ENCODE assay signal across 26 cellular contexts in the genomic region with DNA sequence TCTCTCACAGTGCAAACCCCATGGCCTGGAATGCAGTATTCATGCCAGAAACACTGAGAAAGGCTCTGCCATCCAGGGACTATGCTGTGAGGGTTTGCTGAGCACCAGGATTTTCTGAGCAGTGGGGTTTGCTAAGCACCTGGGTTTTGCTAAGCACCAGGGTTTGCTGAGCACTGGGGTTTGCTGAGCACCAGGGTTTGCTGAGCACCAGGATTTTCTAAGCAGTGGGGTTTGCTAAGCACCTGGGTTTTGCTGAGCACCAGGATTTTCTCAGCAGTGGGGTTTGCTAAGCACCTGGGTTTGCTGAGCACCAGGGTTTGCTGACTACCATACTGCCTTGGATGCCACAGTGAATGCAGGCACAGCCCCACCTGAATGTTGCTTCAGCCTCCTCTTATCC. TPM values are rescaled to one million over a fixed set of nuclear protein-coding genes. Genes with fewer than 3 reads are reported as not detected.
"Had no signal": no experiment of that assay in that cellular context is flagged by ENCODE, and none has a peak within 500 bp of the region (broad histone marks: within the 10 kb centered on the region; RNA-seq: fewer than 3 reads in every experiment).

No MANE protein-coding gene starts in this region.

- H3K4me3 ChIP-seq: left ventricle myocardium inferior, lung, neural progenitor cell, right atrium auricular region, right lobe of liver, smooth muscle cell, transverse colon, upper lobe of left lung, vagina had no signal

- DNase-seq: islet precursor cell; left ventricle myocardium inferior; mesendoderm; naive B cell; natural killer cell; nephron progenitor cell; occipital lobe; stimulated activated CD4-positive, alpha-beta T cell treated with anti-CD3 and anti-CD28 coated beads, Interleukin-1b, Interleukin-23, amount 100 ng/mL, for 48 hours; stimulated activated CD4-positive, alpha-beta T cell treated with anti-CD3 and anti-CD28 coated beads, Interleukin-2, amount 100 ng/mL, for 48 hours; stimulated activated CD4-positive, alpha-beta T cell treated with anti-CD3 and anti-CD28 coated beads, Interleukin-4, amount 100 ng/mL, for 4 hours; stimulated activated CD8-positive, alpha-beta memory T cell treated with anti-CD3 and anti-CD28 coated beads, Interleukin-4, amount 100 ng/mL, for 48 hours; stimulated activated naive CD4-positive, alpha-beta T cell treated with Interleukin-2 at 50 U/mL for 16 hours; stimulated activated naive CD8-positive, alpha-beta T cell treated with anti-CD3 and anti-CD28 coated beads, Interleukin-15, amount 100 ng/mL, for 72 hours; substantia nigra; transverse colon had no signal

- H3K27ac ChIP-seq: left ventricle myocardium inferior, neural progenitor cell, neutrophil, parathyroid adenoma, right atrium auricular region, right lobe of liver, transverse colon, vagina had no signal

- H3K27me3 ChIP-seq: neural progenitor cell, right atrium auricular region, right lobe of liver, transverse colon, upper lobe of left lung, vagina had no signal

- ATAC-seq: natural killer cell; right lobe of liver; stimulated activated memory B cell treated with anti-CD40 and anti-IgM and Interleukin-4, amounts not matched to agents 10 μg/mL and 1 μg/mL and 100 μg/mL, for 72 hours; stimulated activated naive CD8-positive, alpha-beta T cell treated with anti-CD3 and anti-CD28 coated beads, Interleukin-15, amount 100 ng/mL, for 72 hours had no signal

- H3K4me1 ChIP-seq: neural progenitor cell, parathyroid adenoma, right lobe of liver, transverse colon had no signal

- H3K36me3 ChIP-seq: left ventricle myocardium inferior, neural progenitor cell, neutrophil, right atrium auricular region, right lobe of liver, transverse colon, upper lobe of left lung, vagina had no signal

- H3K9me3 ChIP-seq: left ventricle myocardium inferior, neutrophil, right atrium auricular region, right lobe of liver, transverse colon, upper lobe of left lung, vagina had no signal

RNA-seq across cellular contexts. Expression of gene SMIM38, which starts 48.3 kb away (rescaled TPM):
- total RNA-seq: kidney epithelial cell, left ventricle myocardium inferior, right lobe of liver had no signal
